Comparison of ENCODE assay signal across 4 cellular contexts in genomic region chr3:162073422-162073821, GRCh38.
"Had no signal": no experiment of that assay in that cellular context is flagged by ENCODE, and none has a peak within 500 bp of the region (broad histone marks: within the 10 kb centered on the region; RNA-seq: fewer than 3 reads in every experiment).

No MANE protein-coding gene starts in this region.

- H3K4me3 Mint-ChIP-seq: GM23338, H9 had no signal

- H3K27ac Mint-ChIP-seq: GM23338, H9 had no signal

- H3K4me1 Mint-ChIP-seq: GM23338 had no signal

- H3K4me3 ChIP-seq: GM23338 had no signal

- H3K4me2 ChIP-seq: GM23338 had no signal

- H3K9me3 Mint-ChIP-seq: GM23338, H9 had no signal

- DNase-seq: H9, HCEC 1CT, IMR-90 had no signal

- ATAC-seq: GM23338 had no signal
